32 cellular contexts compared by ENCODE assay signal in genomic region chr14:96511146-96511545, GRCh38. TPM values are rescaled to one million over a fixed set of nuclear protein-coding genes. Genes with fewer than 3 reads are reported as not detected.
DNase-seq lines count a peak whose midpoint lies in the region; ATAC-seq, FAIRE-seq and TF ChIP-seq lines count a peak whose summit lies in the region.
"Had no signal": no experiment of that assay in that cellular context is flagged by ENCODE, and none has a peak within 500 bp of the region (broad histone marks: within the 10 kb centered on the region; RNA-seq: fewer than 3 reads in every experiment).

No MANE protein-coding gene starts in this region.

- H3K9me3 ChIP-seq in A549: no peaks in the 10 kb centered on the region
- H3K9me3 ChIP-seq in CD8-positive, alpha-beta memory T cell (ENCODE audit: low read length): no peaks in the 10 kb centered on the region
- H3K9me3 ChIP-seq in hepatocyte (ENCODE audit: low read depth): no peaks in the 10 kb centered on the region
- no peaks in the 10 kb centered on the region for H3K9me3 ChIP-seq in spleen
- H3K9me3 ChIP-seq: BE2C, esophagus muscularis mucosa, tibial nerve had no signal

- H3K4me2 ChIP-seq in A549: peak overlapping the region; percentile 50
- H3K4me2 ChIP-seq in hepatocyte: peak overlapping the region; percentile 61
- H3K4me2 ChIP-seq: PC-9 had no signal

- H3K4me1 Mint-ChIP-seq in CD8-positive, alpha-beta memory T cell: peaks cover 87 to 97% (median 96%) of the 10 kb centered on the region in 3 donors
- H3K4me1 Mint-ChIP-seq in T-cell: peaks cover 90 to 95% (median 90%) of the 10 kb centered on the region in 3 donors

- H3K27me3 ChIP-seq in CD8-positive, alpha-beta memory T cell (ENCODE audit: insufficient read depth, low read length, poor library complexity, severe bottlenecking): no peaks in the 10 kb centered on the region
- H3K27me3 ChIP-seq in hepatocyte: no peaks in the 10 kb centered on the region
- no peaks in the 10 kb centered on the region for H3K27me3 ChIP-seq in spleen (replicated peaks in 1 of 7)
- H3K27me3 ChIP-seq: BE2C, esophagus muscularis mucosa, tibial nerve had no signal

- H3K27ac Mint-ChIP-seq in CD8-positive, alpha-beta memory T cell: no peak overlapping the region
- H3K27ac Mint-ChIP-seq in T-cell: peak overlapping the region in 1 of 2 donors; percentile 77
- H3K27ac Mint-ChIP-seq: activated naive CD8-positive, alpha-beta T cell treated with anti-CD3 and anti-CD28 coated beads, Interleukin-2, amount 50 U/mL, for 24 hours; mesothelial cell of epicardium had no signal

- H3K27me3 Mint-ChIP-seq in CD8-positive, alpha-beta memory T cell: no peaks in the 10 kb centered on the region
- no peaks in the 10 kb centered on the region for H3K27me3 Mint-ChIP-seq in T-cell
- H3K27me3 Mint-ChIP-seq: activated naive CD8-positive, alpha-beta T cell treated with anti-CD3 and anti-CD28 coated beads, Interleukin-2, amount 50 U/mL, for 24 hours; effector memory CD8-positive, alpha-beta T cell; IgD-negative memory B cell had no signal

- WGBS in A549 (ENCODE audit: missing lambda C conversion rate): 90% methylated on average over 7 of the region's 7 CpGs
- 88% methylated on average over 7 of the region's 7 CpGs for WGBS in hepatocyte (ENCODE audit: low lambda C conversion rate, missing lambda C conversion rate)
- 88 to 93% (median 92%) methylated on average over 7 of the region's 7 CpGs for WGBS in spleen, 5 donors

- H3K4me3 ChIP-seq in A549: no peak overlapping the region
- H3K4me3 ChIP-seq in CD8-positive, alpha-beta memory T cell (ENCODE audit: low read length): no peak overlapping the region
- no peak overlapping the region for H3K4me3 ChIP-seq in hepatocyte
- H3K4me3 ChIP-seq in spleen: no peak overlapping the region
- H3K4me3 ChIP-seq: coronary artery, esophagus muscularis mucosa, PC-9, tibial nerve had no signal

- H3K27ac ChIP-seq in A549 (no peak overlapping the region), hepatocyte (no peak overlapping the region), spleen (peak overlapping the region in 2 of 8 donors; percentile 16 to 39)
- H3K27ac ChIP-seq in CD8-positive, alpha-beta memory T cell (ENCODE audit: low read depth, low read length): no peak overlapping the region
- H3K27ac ChIP-seq: coronary artery, esophagus muscularis mucosa, PC-9, tibial nerve had no signal

- no peaks in the 10 kb centered on the region for H3K9me3 Mint-ChIP-seq in CD8-positive, alpha-beta memory T cell
- no peaks in the 10 kb centered on the region for H3K9me3 Mint-ChIP-seq in T-cell
- H3K9me3 Mint-ChIP-seq: activated naive CD8-positive, alpha-beta T cell treated with anti-CD3 and anti-CD28 coated beads, Interleukin-2, amount 50 U/mL, for 24 hours; effector memory CD8-positive, alpha-beta T cell; IgD-negative memory B cell; mesothelial cell of epicardium had no signal

- POLR2A ChIA-PET in A549 (lab: Yijun Ruan, JAX): no interaction called here
- POLR2A ChIA-PET in CD8-positive, alpha-beta memory T cell (lab: Charles Lee): interaction anchor here (1.2 kb wide), 1 partner anchor 8 kb away, joined by 5 read pairs; no protein-coding TSS in a partner anchor
- POLR2A ChIA-PET in T-cell (lab: Charles Lee): interaction anchor here in 1 of 2 donors (0.7 kb wide), 1 partner anchor 130 kb away, joined by 3 read pairs; no protein-coding TSS in a partner anchor

- DNase-seq in A549 (ENCODE audit: low read depth in 1 of 2, low spot score in 1 of 2) (no peak), T-cell (no peak), hepatocyte (ENCODE audit: low spot score) (no peak), spleen (no peak), A172 (ENCODE audit: low spot score) (no peak)
- no peak for DNase-seq in CD8-positive, alpha-beta memory T cell
- DNase-seq: activated CD4-positive, alpha-beta T cell treated with anti-CD3 and anti-CD28 coated beads for 48 hours; activated CD8-positive, alpha-beta memory T cell treated with anti-CD3 and anti-CD28 coated beads for 24 hours; activated effector memory CD4-positive, alpha-beta T cell treated with anti-CD3 and anti-CD28 coated beads, Interleukin-2, amount 50 U/mL, for 16 hours; activated naive CD8-positive, alpha-beta T cell treated with anti-CD3 and anti-CD28 coated beads, Interleukin-2, amount 50 U/mL, for 24 hours; activated T-cell treated with anti-CD3 and anti-CD28 coated beads for 4 hours; BE2C; DMS79 treated with DMSO at 0.1 percent for 48 hours; effector memory CD8-positive, alpha-beta T cell; foreskin fibroblast; GF-D8; left ventricle myocardium superior; NCI-H1105 treated with DMSO at 0.1 percent for 48 hours; NCI-H2029; NCI-H524 treated with DMSO at 0.1 percent for 48 hours; NK-92 treated with Interleukin-12 subunit alpha and Interleukin-12 subunit beta, amount 100 ng/mL, for 24 hours; occipital lobe; PC-9; stimulated activated CD4-positive, alpha-beta T cell treated with anti-CD3 and anti-CD28 coated beads, Interleukin-4, amount 100 ng/mL, for 4 hours had no signal

- H3K4me3 Mint-ChIP-seq in CD8-positive, alpha-beta memory T cell: peak overlapping the region in 6 of 7 donors; percentile 8 to 44 (median 20)
- peak overlapping the region in 2 of 3 donors; percentile 30 to 66 for H3K4me3 Mint-ChIP-seq in T-cell
- H3K4me3 Mint-ChIP-seq: activated naive CD8-positive, alpha-beta T cell treated with anti-CD3 and anti-CD28 coated beads, Interleukin-2, amount 50 U/mL, for 24 hours; mesothelial cell of epicardium had no signal

- no peak overlapping the region for H2AFZ ChIP-seq in hepatocyte
- H2AFZ ChIP-seq: PC-9 had no signal

- intact Hi-C loops in spleen (cut with DNase I; ENCODE audit: low total_unique reads): no loop called here

- peaks cover 78% of the 10 kb centered on the region for H3K4me1 ChIP-seq in A549
- H3K4me1 ChIP-seq in CD8-positive, alpha-beta memory T cell (ENCODE audit: insufficient read depth, low read length): peaks cover 70% of the 10 kb centered on the region
- peaks cover 52% of the 10 kb centered on the region for H3K4me1 ChIP-seq in hepatocyte (ENCODE audit: insufficient read depth)
- peaks cover 71 to 100% (median 97%) of the 10 kb centered on the region in 6 donors for H3K4me1 ChIP-seq in spleen

- peaks cover 98% of the 10 kb centered on the region for H3K79me2 ChIP-seq in hepatocyte

- no peaks in the 10 kb centered on the region for H3K9me2 ChIP-seq in hepatocyte (replicated peaks; ENCODE audit: insufficient read depth)

- TF ChIP-seq EP300 in A549 (IDR thresholded peaks at IDR 0.05): no peak

- TF ChIP-seq POLR2A in A549 (IDR thresholded peaks at IDR 0.05; ENCODE audit: low read length): no peak
- no peak for TF ChIP-seq POLR2A in spleen (IDR thresholded peaks at IDR 0.05)

- H3K36me3 ChIP-seq in CD8-positive, alpha-beta memory T cell (ENCODE audit: insufficient read depth, low read length): no peaks in the 10 kb centered on the region
- H3K36me3 ChIP-seq in hepatocyte (replicated peaks; ENCODE audit: insufficient read depth, low read depth): no peaks in the 10 kb centered on the region
- H3K36me3 ChIP-seq in spleen: peaks cover 0 to under 1% (median 0%) of the 10 kb centered on the region in 6 donors
- H3K36me3 ChIP-seq: BE2C, esophagus muscularis mucosa, tibial nerve had no signal

- TF ChIP-seq CTCF in A549 (IDR thresholded peaks at IDR 0.05): no peak
- no peak for TF ChIP-seq CTCF in hepatocyte (IDR thresholded peaks at IDR 0.05; ENCODE audit: poor library complexity)
- TF ChIP-seq CTCF in spleen (IDR thresholded peaks at IDR 0.05 in 8 of 11, conservative IDR thresholded peaks at IDR 0.05 in 3 of 11): no peak

- peaks cover 0 to 2% (median 0%) of the 10 kb centered on the region in 3 donors for H3K36me3 Mint-ChIP-seq in CD8-positive, alpha-beta memory T cell
- H3K36me3 Mint-ChIP-seq in T-cell: no peaks in the 10 kb centered on the region

- peaks cover 98% of the 10 kb centered on the region for H4K20me1 ChIP-seq in hepatocyte (ENCODE audit: insufficient read depth, poor library complexity, severe bottlenecking)

- no peak for TF ChIP-seq RAD21 in A549 (conservative IDR thresholded peaks at IDR 0.05 in 1 of 2, IDR thresholded peaks at IDR 0.05 in 1 of 2)

- CTCF ChIA-PET in A549 (lab: Yijun Ruan, JAX): no interaction called here
- CTCF ChIA-PET in CD8-positive, alpha-beta memory T cell (lab: Charles Lee): no interaction called here
- CTCF ChIA-PET in T-cell (lab: Charles Lee): no interaction called here

- ATAC-seq in A549 (no peak), T-cell (replicated peaks in 1 of 4) (no peak), HG02642 (IDR thresholded peaks at IDR 0.05; ENCODE audit: poor library complexity, unreplicated experiment) (no peak), HG03175 (IDR thresholded peaks at IDR 0.05; ENCODE audit: unreplicated experiment) (no peak)
- ATAC-seq: activated naive CD8-positive, alpha-beta T cell treated with anti-CD3 and anti-CD28 coated beads, Interleukin-2, amount 50 U/mL, for 24 hours; effector memory CD8-positive, alpha-beta T cell; left ventricle myocardium superior; SK-N-SH treated with all-trans-retinoic acid at 6 μM for 48 hours had no signal

- no peak for FAIRE-seq in A549 (lab: Jason Lieb, UNC)

TF ChIP-seq in A549, 52 proteins besides CTCF, POLR2A, EP300 and RAD21:
- no peak for TF ChIP-seq RCOR1 (IDR thresholded peaks at IDR 0.05; ENCODE audit: low read depth, low read length)

RNA-seq across cellular contexts. Expression of gene PAPOLA, which starts 9.0 kb away (rescaled TPM):
- 236 and 273 TPM in 2 replicates for polyA plus RNA-seq in A549 (2011; rRNA removed)
- polyA plus RNA-seq in A549 (2012; cell fraction: cytosol; rRNA removed): 67.8 and 72.3 TPM in 2 replicates
- polyA plus RNA-seq in A549 (2012; cell fraction: nucleus; rRNA removed): 26.5 and 29.4 TPM in 2 replicates
- 105 to 116 TPM (median 107 TPM) in 3 replicates for polyA plus RNA-seq in A549 (2017; fragmentation: RNase III; extraction: RNeasy Plus Mini Kit Qiagen cat#74134 plus additional on column Dnase treatment)
- 169 and 229 TPM in 2 replicates for polyA minus RNA-seq in A549 (2011; rRNA and poly(A)+ RNA removed)
- total RNA-seq in CD8-positive, alpha-beta memory T cell: 100 to 1,000 TPM; 184 to 186 TPM
- polyA plus RNA-seq in CD8-positive, alpha-beta memory T cell: 67.7 TPM
- total RNA-seq in T-cell: 100 to 1,000 TPM; 168 to 207 (median 183) TPM
- total RNA-seq in hepatocyte: 149 and 151 TPM in 2 replicates
- polyA plus RNA-seq in hepatocyte: 91.9 and 97.7 TPM in 2 replicates
- 100 to 1,000 TPM; 180 to 311 (median 224) TPM for total RNA-seq in spleen
- 10 to 100 TPM; 56.4 to 85.7 (median 66.9) TPM for polyA plus RNA-seq in spleen
- 57.9 and 64.6 TPM in 2 replicates for total RNA-seq in A172 (2014; rRNA removed; shearing (Covaris generic))
